Comparison of ENCODE assay signal across 1 cellular context in genomic region chr7:76423666-76424412, GRCh38.
TF ChIP-seq lines count a peak whose summit lies in the region.

No MANE protein-coding gene starts in this region.

TF ChIP-seq in A549, 52 proteins besides CTCF, POLR2A, EP300 and RAD21:
- TF ChIP-seq TP53 (CRISPR knock-in tag; IDR thresholded peaks at IDR 0.05), result no peak
- no peak for TF ChIP-seq ZFP36 (IDR thresholded peaks at IDR 0.05; ENCODE audit: borderline replicate concordance, partially characterized antibody)
- no peak for TF ChIP-seq CBX8 (IDR thresholded peaks at IDR 0.05)
- no peak for TF ChIP-seq ZC3H11A (IDR thresholded peaks at IDR 0.05)
- TF ChIP-seq EHF (CRISPR knock-in tag; IDR thresholded peaks at IDR 0.05), result no peak
- no peak for TF ChIP-seq ZSCAN20 (CRISPR knock-in tag; IDR thresholded peaks at IDR 0.05)
- TF ChIP-seq ATOH8 (CRISPR knock-in tag; IDR thresholded peaks at IDR 0.05; ENCODE audit: low read depth), result no peak
- TF ChIP-seq CBX2 (IDR thresholded peaks at IDR 0.05; ENCODE audit: borderline replicate concordance, low read depth), result no peak
- TF ChIP-seq, protein P1, sequence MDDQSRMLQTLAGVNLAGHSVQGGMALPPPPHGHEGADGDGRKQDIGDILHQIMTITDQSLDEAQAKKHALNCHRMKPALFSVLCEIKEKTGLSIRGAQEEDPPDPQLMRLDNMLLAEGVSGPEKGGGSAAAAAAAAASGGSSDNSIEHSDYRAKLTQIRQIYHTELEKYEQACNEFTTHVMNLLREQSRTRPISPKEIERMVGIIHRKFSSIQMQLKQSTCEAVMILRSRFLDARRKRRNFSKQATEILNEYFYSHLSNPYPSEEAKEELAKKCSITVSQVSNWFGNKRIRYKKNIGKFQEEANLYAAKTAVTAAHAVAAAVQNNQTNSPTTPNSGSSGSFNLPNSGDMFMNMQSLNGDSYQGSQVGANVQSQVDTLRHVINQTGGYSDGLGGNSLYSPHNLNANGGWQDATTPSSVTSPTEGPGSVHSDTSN (IDR thresholded peaks at IDR 0.05), result no peak
- TF ChIP-seq JUN (IDR thresholded peaks at IDR 0.05), result 0 out of 5 replicates have a peak, but pooled peaks of 1 of the 2 experiments have one; percentile 13
- TF ChIP-seq RNF2 (IDR thresholded peaks at IDR 0.05; ENCODE audit: borderline replicate concordance, low read depth), result no peak
- no peak for TF ChIP-seq HOXB5 (CRISPR knock-in tag; IDR thresholded peaks at IDR 0.05)
- no peak for TF ChIP-seq ZNF302 (CRISPR knock-in tag; IDR thresholded peaks at IDR 0.05)
- TF ChIP-seq, protein P2, sequence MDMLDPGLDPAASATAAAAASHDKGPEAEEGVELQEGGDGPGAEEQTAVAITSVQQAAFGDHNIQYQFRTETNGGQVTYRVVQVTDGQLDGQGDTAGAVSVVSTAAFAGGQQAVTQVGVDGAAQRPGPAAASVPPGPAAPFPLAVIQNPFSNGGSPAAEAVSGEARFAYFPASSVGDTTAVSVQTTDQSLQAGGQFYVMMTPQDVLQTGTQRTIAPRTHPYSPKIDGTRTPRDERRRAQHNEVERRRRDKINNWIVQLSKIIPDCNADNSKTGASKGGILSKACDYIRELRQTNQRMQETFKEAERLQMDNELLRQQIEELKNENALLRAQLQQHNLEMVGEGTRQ (IDR thresholded peaks at IDR 0.05), result 0 out of 2 replicates have a peak, but pooled peaks have one; percentile 1
